14 cellular contexts compared by ENCODE assay signal in the genomic region with DNA sequence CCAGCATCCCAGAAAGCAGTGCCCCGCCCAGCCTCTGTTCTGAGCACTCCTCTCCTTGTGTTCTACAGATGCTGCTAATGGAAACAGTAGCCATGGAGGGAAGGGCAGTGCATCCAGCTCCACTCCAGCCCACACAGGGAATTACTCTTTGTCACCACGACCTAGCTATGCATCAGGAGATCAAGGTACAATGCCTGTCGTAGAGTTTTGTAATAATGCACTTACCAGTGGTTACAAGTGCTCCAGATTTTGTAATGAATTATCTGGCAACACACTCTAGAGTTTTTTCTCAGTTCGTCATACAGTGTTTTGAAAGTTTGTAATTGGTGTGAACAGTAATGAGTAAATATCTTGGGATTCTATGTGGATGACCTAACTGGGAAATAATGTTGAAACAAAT.
DNase-seq lines count a peak whose midpoint lies in the region; ATAC-seq, FAIRE-seq and TF ChIP-seq lines count a peak whose summit lies in the region.
"Had no signal": no experiment of that assay in that cellular context is flagged by ENCODE, and none has a peak within 500 bp of the region (broad histone marks: within the 10 kb centered on the region; RNA-seq: fewer than 3 reads in every experiment).

No MANE protein-coding gene starts in this region.

- H3K4me1 Mint-ChIP-seq in astrocyte (ENCODE audit: low read depth, unreplicated experiment) = peaks cover 9% of the 10 kb centered on the region

- H3K4me3 ChIP-seq in astrocyte (ENCODE audit: insufficient read depth, low read depth, low read length) (no peak overlapping the region), upper lobe of right lung (no peak overlapping the region)

- peak overlapping the region; percentile 55 for H3K9ac ChIP-seq in astrocyte (ENCODE audit: low read length)

- peak overlapping the region; percentile 71 for H3K4me2 ChIP-seq in astrocyte (ENCODE audit: low read length)

- H3K36me3 Mint-ChIP-seq in astrocyte (ENCODE audit: low read depth, unreplicated experiment) = peaks cover 5% of the 10 kb centered on the region

- H2AFZ ChIP-seq in astrocyte (ENCODE audit: low read depth, low read length) = peak overlapping the region; percentile 32

- peaks cover 2% of the 10 kb centered on the region for H3K27me3 Mint-ChIP-seq in astrocyte (ENCODE audit: low read depth, unreplicated experiment)

- H3K27ac Mint-ChIP-seq in astrocyte (ENCODE audit: unreplicated experiment) = no peak overlapping the region
- H3K27ac Mint-ChIP-seq: dendritic cell treated with granulocyte-macrophage colony-stimulating factor and Interleukin-4, amounts not matched to agents 40 ng/mL and 50 ng/mL, for 4 days had no signal

- FAIRE-seq in astrocyte (lab: Jason Lieb, UNC) = peak; percentile 83
- FAIRE-seq: A204.1 had no signal

- H3K79me2 ChIP-seq in astrocyte (ENCODE audit: insufficient read depth, low read length) = no peaks in the 10 kb centered on the region

- DNase-seq in NCI-H748 (lab: John Stamatoyannopoulos, UW; ENCODE audit: unreplicated experiment) (peak; percentile 11), NCI-H748 treated with DMSO at 0.1 percent for 48 hours (lab: John Stamatoyannopoulos, UW) (no peak), astrocyte (ENCODE audit: low read depth) (peak; percentile 96), islet precursor cell (peak; percentile 64), upper lobe of right lung (no peak), medulla oblongata (ENCODE audit: extremely low spot score) (no peak), hippocampal formation (lab: John Stamatoyannopoulos, UW) (no peak)
- DNase-seq: activated CD4-positive, alpha-beta T cell treated with anti-CD3 and anti-CD28 coated beads, Interleukin-2, amount 50 U/mL, for 1 hour; activated gamma-delta T cell treated with Interleukin-2 at 50 U/mL for 16 hours; GOT3; NCI-H510A treated with DMSO at 0.1 percent for 48 hours had no signal

- H3K9me3 Mint-ChIP-seq in astrocyte (ENCODE audit: unreplicated experiment) = no peaks in the 10 kb centered on the region
- H3K9me3 Mint-ChIP-seq: dendritic cell treated with granulocyte-macrophage colony-stimulating factor and Interleukin-4, amounts not matched to agents 40 ng/mL and 50 ng/mL, for 4 days had no signal

- intact Hi-C loops in upper lobe of right lung (cut with DNase I) = no loop called here

- no peak overlapping the region for H3K4me3 Mint-ChIP-seq in astrocyte (ENCODE audit: unreplicated experiment)
- H3K4me3 Mint-ChIP-seq: dendritic cell treated with granulocyte-macrophage colony-stimulating factor and Interleukin-4, amounts not matched to agents 40 ng/mL and 50 ng/mL, for 4 days had no signal

- H4K20me1 ChIP-seq in astrocyte (ENCODE audit: insufficient read depth, low read length) = no peaks in the 10 kb centered on the region

- TF ChIP-seq CTCF in astrocyte (IDR thresholded peaks at IDR 0.05; ENCODE audit: insufficient read depth, low read depth, low read length) = no peak
- no peak for TF ChIP-seq CTCF in upper lobe of right lung (IDR thresholded peaks at IDR 0.05)

- H3K9me3 ChIP-seq in astrocyte (ENCODE audit: insufficient read depth, low read depth, low read length) (no peaks in the 10 kb centered on the region), upper lobe of right lung (no peaks in the 10 kb centered on the region)

- ATAC-seq in upper lobe of right lung = peak; percentile 85
- ATAC-seq in GM18907 (IDR thresholded peaks at IDR 0.05; ENCODE audit: unreplicated experiment) = no peak

- H3K36me3 ChIP-seq in astrocyte (ENCODE audit: insufficient read depth, low read length) = no peaks in the 10 kb centered on the region
- H3K36me3 ChIP-seq in upper lobe of right lung = no peaks in the 10 kb centered on the region

- H3K27ac ChIP-seq in astrocyte (ENCODE audit: low read depth, low read length) = peak overlapping the region; percentile 78
- H3K27ac ChIP-seq in upper lobe of right lung = no peak overlapping the region

- H3K27me3 ChIP-seq in astrocyte (ENCODE audit: insufficient read depth, low read length) (no peaks in the 10 kb centered on the region), upper lobe of right lung (no peaks in the 10 kb centered on the region)

- no peaks in the 10 kb centered on the region for H3K4me1 ChIP-seq in astrocyte (ENCODE audit: insufficient read depth, low read length)
- H3K4me1 ChIP-seq in upper lobe of right lung = no peaks in the 10 kb centered on the region

Comparison
In these comparisons a context has a peak if more than half of its experiments do, and no peak if none do; other contexts are left out.
1. DNase-seq: peak in NCI-H748 (single experiment), astrocyte (single experiment) and islet precursor cell (single experiment); none in NCI-H748 treated with DMSO at 0.1 percent for 48 hours (single experiment), upper lobe of right lung (single experiment), medulla oblongata (single experiment) and hippocampal formation (0 of 2).